In genomic region chr2:202831241-202831997, GRCh38 we compare ENCODE assay signal across 8 cellular contexts. TPM values are rescaled to one million over a fixed set of nuclear protein-coding genes. Genes with fewer than 3 reads are reported as not detected.
DNase-seq lines count a peak whose midpoint lies in the region; ATAC-seq and TF ChIP-seq lines count a peak whose summit lies in the region.

No MANE protein-coding gene starts in this region.

- H3K4me2 ChIP-seq in smooth muscle cell = no peak overlapping the region

- H3K9ac ChIP-seq in smooth muscle cell (ENCODE audit: low read depth) = no peak overlapping the region

- intact Hi-C loops in left ventricle myocardium superior (cut with micrococcal nuclease) = no loop called here

- H3K9me3 ChIP-seq in smooth muscle cell (replicated peaks; ENCODE audit: low read depth) = no peaks in the 10 kb centered on the region

- H3K27ac ChIP-seq in smooth muscle cell (ENCODE audit: low read depth) = no peak overlapping the region

- H3K36me3 ChIP-seq in smooth muscle cell (ENCODE audit: low read depth) = no peaks in the 10 kb centered on the region

- H3K4me1 ChIP-seq in smooth muscle cell (ENCODE audit: low read depth) = no peaks in the 10 kb centered on the region

- H2AFZ ChIP-seq in smooth muscle cell (ENCODE audit: low read depth) = no peak overlapping the region

- no peaks in the 10 kb centered on the region for H3K27me3 ChIP-seq in smooth muscle cell (ENCODE audit: low read depth)

- WGBS in smooth muscle cell (ENCODE audit: low lambda C conversion rate) = 45% methylated on average over 4 of the region's 4 CpGs

- H3K79me2 ChIP-seq in smooth muscle cell (ENCODE audit: low read depth) = no peaks in the 10 kb centered on the region

- TF ChIP-seq CTCF in smooth muscle cell (IDR thresholded peaks at IDR 0.05; ENCODE audit: borderline replicate concordance, insufficient read depth, poor library complexity, severe bottlenecking) = peak; percentile 43

- H3F3A ChIP-seq in smooth muscle cell (ENCODE audit: low read depth) = no peaks in the 10 kb centered on the region

- ATAC-seq in left ventricle myocardium superior (peak; percentile 62), GM18520 (IDR thresholded peaks at IDR 0.05; ENCODE audit: unreplicated experiment) (no peak)

- no peak overlapping the region for H3K4me3 ChIP-seq in smooth muscle cell

- peak; percentile 39 for DNase-seq in NK-92 treated with Interleukin-12 subunit alpha and Interleukin-12 subunit beta, amount 100 ng/mL, for 24 hours (lab: John Stamatoyannopoulos, UW)
- DNase-seq in NK-92 (lab: John Stamatoyannopoulos, UW; ENCODE audit: unreplicated experiment) (no peak), HT-29 (ENCODE audit: low spot score) (peak; percentile 68), OCI-M1 (lab: John Stamatoyannopoulos, UW) (peak; percentile 89), left ventricle myocardium superior (no peak), smooth muscle cell (lab: John Stamatoyannopoulos, UW; ENCODE audit: unreplicated experiment) (no peak)
- DNase-seq in activated naive CD4-positive, alpha-beta T cell treated with anti-CD3 and anti-CD28 coated beads, Interleukin-2, amount 50 U/mL, for 16 hours = peak; percentile 35

- no peaks in the 10 kb centered on the region for H4K20me1 ChIP-seq in smooth muscle cell (ENCODE audit: low read depth)

RNA-seq across cellular contexts. Expression of gene ICA1L, which starts 40.1 kb away (rescaled TPM):
- 0.97 TPM in 1 of 2 replicates, not detected in the other for total RNA-seq in HT-29 (2014; rRNA removed; shearing (Covaris generic))
- total RNA-seq in left ventricle myocardium superior (6.9 TPM), smooth muscle cell (1.9 and 5.8 TPM in 2 replicates)
- 0.66 and 1.4 TPM in 2 replicates for polyA plus RNA-seq in smooth muscle cell

Comparison
In these comparisons a context has a peak if more than half of its experiments do, and no peak if none do; other contexts are left out.
1. DNase-seq: peak in NK-92 treated with Interleukin-12 subunit alpha and Interleukin-12 subunit beta, amount 100 ng/mL, for 24 hours (single experiment), HT-29 (single experiment), OCI-M1 (single experiment) and activated naive CD4-positive, alpha-beta T cell treated with anti-CD3 and anti-CD28 coated beads, Interleukin-2, amount 50 U/mL, for 16 hours (single experiment); none in NK-92 (single experiment), left ventricle myocardium superior (single experiment) and smooth muscle cell (single experiment).